In the genomic region with DNA sequence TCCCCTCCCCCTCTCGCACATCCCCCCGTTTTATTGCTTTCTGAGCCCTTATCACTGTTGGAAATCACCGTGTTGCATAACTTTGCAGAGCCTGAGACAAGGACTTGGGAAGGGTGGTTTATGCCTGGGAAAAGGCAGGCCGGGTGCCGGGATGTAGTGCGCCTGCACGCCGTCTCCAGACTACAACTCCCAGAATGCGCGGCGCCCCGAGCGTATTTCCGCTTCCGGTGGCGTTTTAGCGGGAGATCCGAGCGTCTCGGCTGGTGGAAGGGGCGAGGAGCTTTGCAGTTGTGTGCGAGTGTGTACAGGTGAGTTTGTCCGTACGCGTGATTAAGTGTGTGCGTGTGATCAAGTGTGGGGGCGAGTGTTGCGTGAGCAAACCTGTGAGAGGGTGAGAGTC, we compare ENCODE assay signal across 8 cellular contexts.
DNase-seq lines count a peak whose midpoint lies in the region; ATAC-seq and TF ChIP-seq lines count a peak whose summit lies in the region.

No MANE protein-coding gene starts in this region.

- peak; percentile 84 for ATAC-seq in sciatic nerve
- no peak for ATAC-seq in PC-3
- no peak for ATAC-seq in GM21737 (IDR thresholded peaks at IDR 0.05; ENCODE audit: unreplicated experiment)

- TF ChIP-seq CTCF in right atrium auricular region (IDR thresholded peaks at IDR 0.05) (no peak), PC-3 (conservative IDR thresholded peaks at IDR 0.05; ENCODE audit: low read depth, low read length) (no peak)

- BruUV-seq in PC-3 (replicated peaks; lab: Mats Ljungman, UMichigan), result no TSS peak

- CTCF ChIA-PET in activated naive CD4-positive, alpha-beta T cell treated with anti-CD3 and anti-CD28 coated beads, Interleukin-2, amount 10 ng/mL, durations not matched to agents 7 days and 5 days (lab: Charles Lee), result no interaction called here
- CTCF ChIA-PET in PC-3 (lab: Charles Lee), result no interaction called here

- no peaks in the 10 kb centered on the region for H3K9me2 ChIP-seq in PC-3 (replicated peaks; ENCODE audit: low read length)

- DNase-seq in G401 (ENCODE audit: low spot score) (peak; percentile 81), right atrium auricular region (ENCODE audit: low spot score) (peak; percentile 62), sciatic nerve (ENCODE audit: low spot score) (peak; percentile 68), PC-3 (no peak), DMS153 treated with DMSO at 0.1 percent for 48 hours (lab: John Stamatoyannopoulos, UW; ENCODE audit: unreplicated experiment) (no peak), NCI-H69 (lab: John Stamatoyannopoulos, UW) (no peak)
- peak; percentile 29 for DNase-seq in activated naive CD4-positive, alpha-beta T cell treated with anti-CD3 and anti-CD28 coated beads, Interleukin-2, amount 10 ng/mL, durations not matched to agents 7 days and 5 days

- H3K9me3 ChIP-seq in right atrium auricular region (no peaks in the 10 kb centered on the region), PC-3 (ENCODE audit: low read length) (peaks cover 46% of the 10 kb centered on the region)

- H3F3A ChIP-seq in PC-3 (ENCODE audit: low read length, unreplicated experiment), result no peaks in the 10 kb centered on the region

- no peaks in the 10 kb centered on the region for H4K20me1 ChIP-seq in PC-3 (ENCODE audit: low read length)

- intact Hi-C loops in sciatic nerve (cut with DNase I), result no loop called here
- intact Hi-C loops in PC-3 (cut with micrococcal nuclease), result no loop called here

- H3K27me3 Mint-ChIP-seq in activated naive CD4-positive, alpha-beta T cell treated with anti-CD3 and anti-CD28 coated beads, Interleukin-2, amount 10 ng/mL, durations not matched to agents 7 days and 5 days, result no peaks in the 10 kb centered on the region

- no peaks in the 10 kb centered on the region for H3K79me2 ChIP-seq in PC-3 (ENCODE audit: low read length)

- in situ Hi-C loops in G401 (cut with HindIII; ENCODE audit: low sequenced_read_pairs), result no loop called here

- no peak overlapping the region for H2AFZ ChIP-seq in PC-3 (ENCODE audit: low read length)

- H3K9me3 Mint-ChIP-seq in activated naive CD4-positive, alpha-beta T cell treated with anti-CD3 and anti-CD28 coated beads, Interleukin-2, amount 10 ng/mL, durations not matched to agents 7 days and 5 days, result peaks cover 51% of the 10 kb centered on the region

- H3K4me3 Mint-ChIP-seq in activated naive CD4-positive, alpha-beta T cell treated with anti-CD3 and anti-CD28 coated beads, Interleukin-2, amount 10 ng/mL, durations not matched to agents 7 days and 5 days, result no peak overlapping the region

- H3K4me3 ChIP-seq in right atrium auricular region (peak overlapping the region; percentile 33 to 54), PC-3 (ENCODE audit: low read length) (no peak overlapping the region)

- no peak overlapping the region for H3K9ac ChIP-seq in PC-3 (ENCODE audit: low read length)

- H3K4me1 Mint-ChIP-seq in activated naive CD4-positive, alpha-beta T cell treated with anti-CD3 and anti-CD28 coated beads, Interleukin-2, amount 10 ng/mL, durations not matched to agents 7 days and 5 days, result peaks cover 6% of the 10 kb centered on the region

- no peaks in the 10 kb centered on the region for H3K27me3 ChIP-seq in right atrium auricular region
- no peaks in the 10 kb centered on the region for H3K27me3 ChIP-seq in PC-3 (ENCODE audit: low read length)

- peak overlapping the region; percentile 16 for H3K27ac Mint-ChIP-seq in activated naive CD4-positive, alpha-beta T cell treated with anti-CD3 and anti-CD28 coated beads, Interleukin-2, amount 10 ng/mL, durations not matched to agents 7 days and 5 days

- H3K4me1 ChIP-seq in right atrium auricular region (peaks cover 0 to 4% of the 10 kb centered on the region in 2 donors), PC-3 (ENCODE audit: insufficient read depth, low read length) (no peaks in the 10 kb centered on the region)

- no peak overlapping the region for H3K4me2 ChIP-seq in PC-3 (ENCODE audit: low read length)

- no peaks in the 10 kb centered on the region for H3K36me3 ChIP-seq in right atrium auricular region
- H3K36me3 ChIP-seq in PC-3 (ENCODE audit: low read depth, low read length), result no peaks in the 10 kb centered on the region

- POLR2A ChIA-PET in PC-3 (lab: Charles Lee; ENCODE audit: unreplicated experiment), result no interaction called here

- H3K27ac ChIP-seq in right atrium auricular region, result no peak overlapping the region
- no peak overlapping the region for H3K27ac ChIP-seq in PC-3 (ENCODE audit: low read length)

- peaks cover 2% of the 10 kb centered on the region for H3K36me3 Mint-ChIP-seq in activated naive CD4-positive, alpha-beta T cell treated with anti-CD3 and anti-CD28 coated beads, Interleukin-2, amount 10 ng/mL, durations not matched to agents 7 days and 5 days

Comparison
In these comparisons a context has a peak if more than half of its experiments do, and no peak if none do; other contexts are left out.
1. DNase-seq: peak in G401 (single experiment), activated naive CD4-positive, alpha-beta T cell treated with anti-CD3 and anti-CD28 coated beads, Interleukin-2, amount 10 ng/mL, durations not matched to agents 7 days and 5 days (single experiment), right atrium auricular region (single experiment) and sciatic nerve (single experiment); none in PC-3 (single experiment), DMS153 treated with DMSO at 0.1 percent for 48 hours (single experiment) and NCI-H69 (single experiment).